Comparison of ENCODE assay signal across 12 cellular contexts in the genomic region with DNA sequence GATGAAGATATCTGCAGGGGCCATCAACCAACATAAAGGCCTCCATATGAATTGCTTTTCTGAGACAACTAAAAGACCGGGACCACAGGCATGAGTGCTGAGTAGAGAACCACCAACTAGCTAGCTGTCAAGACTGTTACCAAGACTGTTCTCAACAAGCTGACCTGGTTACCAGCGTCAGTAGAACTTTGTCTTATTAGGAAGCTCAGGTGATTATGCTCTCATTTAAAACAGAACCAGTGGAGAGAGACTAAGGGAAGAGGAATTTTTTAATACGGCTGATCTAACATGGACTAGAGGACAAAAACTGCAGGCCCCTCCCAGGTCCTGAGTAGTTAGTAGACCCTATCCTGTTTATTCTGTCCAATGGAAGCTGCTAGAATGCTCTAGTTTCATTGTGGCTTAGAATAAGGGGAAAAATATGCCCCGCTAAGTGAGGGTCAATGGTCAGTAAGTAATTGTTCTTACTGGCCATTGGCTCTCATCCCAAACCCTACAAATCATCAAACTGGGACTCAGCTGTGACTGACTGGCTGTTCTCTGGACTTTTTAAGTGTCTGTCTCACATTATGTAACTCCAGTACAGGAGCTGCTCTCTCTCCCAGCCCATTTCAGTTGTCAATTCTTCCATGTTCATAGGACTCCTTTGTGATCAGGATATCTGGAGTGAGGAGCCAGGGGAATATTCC. TPM values are rescaled to one million over a fixed set of nuclear protein-coding genes. Genes with fewer than 3 reads are reported as not detected.
DNase-seq lines count a peak whose midpoint lies in the region; ATAC-seq, FAIRE-seq and TF ChIP-seq lines count a peak whose summit lies in the region.
"Had no signal": no experiment of that assay in that cellular context is flagged by ENCODE, and none has a peak within 500 bp of the region (broad histone marks: within the 10 kb centered on the region; RNA-seq: fewer than 3 reads in every experiment).

No MANE protein-coding gene starts in this region.

- H3K4me3 Mint-ChIP-seq in mesothelial cell of epicardium: no peak overlapping the region
- H3K4me3 Mint-ChIP-seq: activated CD8-positive, alpha-beta memory T cell treated with anti-CD3 and anti-CD28 coated beads, Interleukin-2, amount 10 ng/mL, durations not matched to agents 7 days and 5 days had no signal

- H3K27ac Mint-ChIP-seq in mesothelial cell of epicardium: peak overlapping the region; percentile 2
- H3K27ac Mint-ChIP-seq: activated CD8-positive, alpha-beta memory T cell treated with anti-CD3 and anti-CD28 coated beads, Interleukin-2, amount 10 ng/mL, durations not matched to agents 7 days and 5 days had no signal

- intact Hi-C loops in heart left ventricle (cut with DNase I) (loop anchor here in 1 of 10 donors (10.0 kb wide), 1 partner anchor 198 kb away; no protein-coding TSS in a partner anchor), esophagus squamous epithelium (cut with DNase I) (no loop called here)

- H3K36me3 ChIP-seq in cardiac muscle cell (peaks cover 25% of the 10 kb centered on the region), heart left ventricle (peaks cover 0 to 48% (median 32%) of the 10 kb centered on the region in 9 donors), esophagus squamous epithelium (peaks cover 0 to 51% (median 4%) of the 10 kb centered on the region in 3 donors), upper lobe of left lung (peaks cover 0 to 33% (median 11%) of the 10 kb centered on the region in 4 donors)

- ATAC-seq in heart left ventricle: no peak
- ATAC-seq in upper lobe of left lung (ENCODE audit: low FRiP score in 2 of 2): no peak
- ATAC-seq in GM21717 (IDR thresholded peaks at IDR 0.05; ENCODE audit: unreplicated experiment): no peak
- ATAC-seq: activated CD8-positive, alpha-beta memory T cell treated with anti-CD3 and anti-CD28 coated beads, Interleukin-2, amount 10 ng/mL, durations not matched to agents 7 days and 5 days had no signal

- FAIRE-seq in D721Med (lab: Jason Lieb, UNC): no peak

- no peak for TF ChIP-seq EP300 in upper lobe of left lung (IDR thresholded peaks at IDR 0.05)

- WGBS in heart left ventricle, 4 donors: 91 to 94% (median 92%) methylated on average over 4 of the region's 4 CpGs
- WGBS in esophagus squamous epithelium, 2 donors: 86 to 95% methylated on average over 4 of the region's 4 CpGs
- whole genome bisulfite sequencing in upper lobe of left lung, 2 donors: 83 to 89% methylated on average over 4 of the region's 4 CpGs

- peaks cover 12% of the 10 kb centered on the region for H3K4me1 Mint-ChIP-seq in mesothelial cell of epicardium

- no peak for TF ChIP-seq POLR2A in heart left ventricle (IDR thresholded peaks at IDR 0.05)
- no peak for TF ChIP-seq POLR2A in esophagus squamous epithelium (IDR thresholded peaks at IDR 0.05)
- TF ChIP-seq POLR2A in upper lobe of left lung (IDR thresholded peaks at IDR 0.05): no peak

- H3K9me3 ChIP-seq in cardiac muscle cell (ENCODE audit: low read depth) (no peaks in the 10 kb centered on the region), heart left ventricle (no peaks in the 10 kb centered on the region), esophagus squamous epithelium (no peaks in the 10 kb centered on the region), upper lobe of left lung (no peaks in the 10 kb centered on the region)

- TF ChIP-seq CTCF in cardiac muscle cell (IDR thresholded peaks at IDR 0.05; ENCODE audit: low read depth, low read length) (no peak), heart left ventricle (IDR thresholded peaks at IDR 0.05) (no peak), esophagus squamous epithelium (IDR thresholded peaks at IDR 0.05) (no peak), mesothelial cell of epicardium (IDR thresholded peaks at IDR 0.05; ENCODE audit: unreplicated experiment) (no peak), upper lobe of left lung (IDR thresholded peaks at IDR 0.05) (no peak), D721Med (IDR thresholded peaks at IDR 0.05; ENCODE audit: insufficient read depth, missing control alignments) (no peak)

- no peaks in the 10 kb centered on the region for H3K27me3 Mint-ChIP-seq in mesothelial cell of epicardium (ENCODE audit: low read depth)
- H3K27me3 Mint-ChIP-seq: activated CD8-positive, alpha-beta memory T cell treated with anti-CD3 and anti-CD28 coated beads, Interleukin-2, amount 10 ng/mL, durations not matched to agents 7 days and 5 days had no signal

- peaks cover 9% of the 10 kb centered on the region for H3K36me3 Mint-ChIP-seq in mesothelial cell of epicardium

- no peaks in the 10 kb centered on the region for H3K27me3 ChIP-seq in cardiac muscle cell
- no peaks in the 10 kb centered on the region for H3K27me3 ChIP-seq in heart left ventricle
- H3K27me3 ChIP-seq in esophagus squamous epithelium: no peaks in the 10 kb centered on the region
- no peaks in the 10 kb centered on the region for H3K27me3 ChIP-seq in upper lobe of left lung

- H3K27ac ChIP-seq in cardiac muscle cell: peak overlapping the region; percentile 30
- H3K27ac ChIP-seq in heart left ventricle: peak overlapping the region in 1 of 12 donors; percentile 6
- H3K27ac ChIP-seq in esophagus squamous epithelium: peak overlapping the region in 3 of 4 donors; percentile 17 to 41 (median 24)
- peak overlapping the region in 3 of 4 donors; percentile 5 to 64 (median 44) for H3K27ac ChIP-seq in upper lobe of left lung
- H3K27ac ChIP-seq: HL-60, parathyroid adenoma had no signal

- H3K9me3 Mint-ChIP-seq in mesothelial cell of epicardium: no peaks in the 10 kb centered on the region

- DNase-seq in cardiac muscle cell (ENCODE audit: low read depth in 1 of 2, low spot score in 1 of 2) (no peak), heart left ventricle (no peak), esophagus squamous epithelium (lab: John Stamatoyannopoulos, UW) (no peak), mesothelial cell of epicardium (ENCODE audit: low spot score in 2 of 2, unreplicated experiment in 2 of 2) (no peak), upper lobe of left lung (no peak), NCI-H446 treated with DMSO at 0.1 percent for 48 hours (lab: John Stamatoyannopoulos, UW) (no peak), D721Med (ENCODE audit: insufficient read length, low spot score) (no peak)
- DNase-seq: activated CD8-positive, alpha-beta memory T cell treated with anti-CD3 and anti-CD28 coated beads, Interleukin-2, amount 10 ng/mL, durations not matched to agents 7 days and 5 days; amniotic stem cell had no signal

- H3K4me1 ChIP-seq in cardiac muscle cell (ENCODE audit: low read depth) (peaks cover 5% of the 10 kb centered on the region), heart left ventricle (peaks cover 0 to 30% (median 12%) of the 10 kb centered on the region in 12 donors), esophagus squamous epithelium (peaks cover 0 to 44% (median 12%) of the 10 kb centered on the region in 3 donors), upper lobe of left lung (peaks cover 3 to 31% (median 20%) of the 10 kb centered on the region in 4 donors)

- H3K4me3 ChIP-seq in cardiac muscle cell (no peak overlapping the region), heart left ventricle (no peak overlapping the region), esophagus squamous epithelium (no peak overlapping the region), upper lobe of left lung (no peak overlapping the region)

RNA-seq across cellular contexts. Expression of a gene that starts 3.8 kb away (rescaled TPM):
- total RNA-seq in cardiac muscle cell (132 and 155 TPM in 2 replicates), heart left ventricle (100 to 1,000 TPM; 129 to 376 (median 145) TPM), esophagus squamous epithelium (100 to 1,000 TPM in 2 of 4 donors, 10 to 100 TPM in 2; 77.9 to 108 (median 97.2) TPM), mesothelial cell of epicardium (95.9 to 101 TPM (median 96.7 TPM) in 3 replicates), upper lobe of left lung (100 to 1,000 TPM in 5 of 6 donors, 10 to 100 TPM in 1; 77.5 to 156 (median 122) TPM)
- polyA plus RNA-seq in cardiac muscle cell (288 and 330 TPM in 2 replicates), heart left ventricle (100 to 1,000 TPM; 200 to 405 TPM)

RNA-seq across cellular contexts. Expression of a gene that starts 46.1 kb away (rescaled TPM):
- total RNA-seq in cardiac muscle cell: 24.3 and 38.7 TPM in 2 replicates
- 29.7 and 54.0 TPM in 2 replicates for polyA plus RNA-seq in cardiac muscle cell
- 100 to 1,000 TPM in 3 of 9 donors, 10 to 100 TPM in 6; 54.0 to 212 (median 88.6) TPM for total RNA-seq in heart left ventricle
- 100 to 1,000 TPM in 1 of 2 donors, 10 to 100 TPM in 1; 42.8 to 145 TPM for polyA plus RNA-seq in heart left ventricle
- 10 to 100 TPM in 3 of 4 donors, 1 to 10 TPM in 1; 7.5 to 24.6 (median 19.4) TPM for total RNA-seq in esophagus squamous epithelium
- total RNA-seq in mesothelial cell of epicardium: 36.0 to 42.2 TPM (median 37.8 TPM) in 3 replicates
- total RNA-seq in upper lobe of left lung: 100 to 1,000 TPM in 1 of 6 donors, 10 to 100 TPM in 5; 41.9 to 148 (median 71.8) TPM
